31 cellular contexts compared by ENCODE assay signal in genomic region chr3:106746286-106746685, GRCh38.
A peak's percentile ranks its signal among the peaks of the same experiment; 100 is the strongest.
DNase-seq lines count a peak whose midpoint lies in the region; FAIRE-seq and TF ChIP-seq lines count a peak whose summit lies in the region.
"Had no signal": no experiment of that assay in that cellular context is flagged by ENCODE, and none has a peak within 500 bp of the region (broad histone marks: within the 10 kb centered on the region; RNA-seq: fewer than 3 reads in every experiment).

No MANE protein-coding gene starts in this region.

- H3K9ac ChIP-seq in astrocyte (ENCODE audit: low read length) (no peak overlapping the region), kidney (ENCODE audit: low read length in 2 of 2) (no peak overlapping the region), endodermal cell (ENCODE audit: extremely low read depth, low read length, poor library complexity, severe bottlenecking) (no peak overlapping the region)
- H3K9ac ChIP-seq: KMS-11 had no signal

- CTCF ChIA-PET in A673 (lab: Charles Lee): no interaction called here

- H3K9me3 Mint-ChIP-seq in HFFc6 (no peaks in the 10 kb centered on the region), astrocyte (ENCODE audit: unreplicated experiment) (peaks cover 2% of the 10 kb centered on the region), endodermal cell (peaks cover 12% of the 10 kb centered on the region)
- H3K9me3 Mint-ChIP-seq: CD8-positive, alpha-beta memory T cell; IgD-negative memory B cell had no signal

- H4K20me1 ChIP-seq in astrocyte (ENCODE audit: insufficient read depth, low read length): no peaks in the 10 kb centered on the region

- intact Hi-C loops in A673 (cut with micrococcal nuclease; ENCODE audit: unreplicated experiment): no loop called here
- intact Hi-C loops in kidney (cut with DNase I): no loop called here

- H3K4me3 ChIP-seq in A673 (ENCODE audit: low read depth, low read length, poor library complexity, severe bottlenecking): no peak overlapping the region
- no peak overlapping the region for H3K4me3 ChIP-seq in astrocyte (ENCODE audit: insufficient read depth, low read depth, low read length)
- no peak overlapping the region for H3K4me3 ChIP-seq in kidney (ENCODE audit: low read length in 2 of 2)
- H3K4me3 ChIP-seq in small intestine (ENCODE audit: low read depth in 1 of 2, low read length in 2 of 2): no peak overlapping the region
- no peak overlapping the region for H3K4me3 ChIP-seq in endodermal cell (ENCODE audit: low read length)
- H3K4me3 ChIP-seq: GM12878, Peyer's patch had no signal

- no peaks in the 10 kb centered on the region for H3K79me2 ChIP-seq in astrocyte (ENCODE audit: insufficient read depth, low read length)

- no peak overlapping the region for H2AFZ ChIP-seq in astrocyte (ENCODE audit: low read depth, low read length)

- 0 out of 2 replicates have a peak overlapping the region, but pooled peaks have one; percentile 71 for H3K4me3 Mint-ChIP-seq in HFFc6
- no peak overlapping the region for H3K4me3 Mint-ChIP-seq in astrocyte (ENCODE audit: unreplicated experiment)
- H3K4me3 Mint-ChIP-seq in endodermal cell: no peak overlapping the region
- H3K4me3 Mint-ChIP-seq: B cell; CD8-positive, alpha-beta memory T cell; IgD-negative memory B cell had no signal

- POLR2A ChIA-PET in A673 (lab: Charles Lee; ENCODE audit: low non-redundant PET): no interaction called here

- H3K27me3 Mint-ChIP-seq in HFFc6 (ENCODE audit: insufficient read depth) (peaks cover 2% of the 10 kb centered on the region; the same call in 1 of the 2 replicates), astrocyte (ENCODE audit: low read depth, unreplicated experiment) (no peaks in the 10 kb centered on the region), endodermal cell (ENCODE audit: insufficient read depth) (no peaks in the 10 kb centered on the region)
- H3K27me3 Mint-ChIP-seq: B cell, IgD-negative memory B cell had no signal

- H3K36me3 ChIP-seq in A673 (ENCODE audit: insufficient read depth, low read length, poor library complexity, severe bottlenecking) (no peaks in the 10 kb centered on the region), astrocyte (ENCODE audit: insufficient read depth, low read length) (no peaks in the 10 kb centered on the region), kidney (ENCODE audit: control insufficient read depth in 1 of 2, insufficient read depth in 2 of 2, low read length in 2 of 2) (no peaks in the 10 kb centered on the region), small intestine (ENCODE audit: control insufficient read depth in 2 of 2, insufficient read depth in 2 of 2, low read length in 2 of 2) (no peaks in the 10 kb centered on the region), endodermal cell (ENCODE audit: control insufficient read depth, insufficient read depth, low read length) (no peaks in the 10 kb centered on the region)
- H3K36me3 ChIP-seq: Peyer's patch had no signal

- peaks cover 7% of the 10 kb centered on the region; the same call in 1 of the 2 replicates for H3K36me3 Mint-ChIP-seq in HFFc6 (ENCODE audit: low read depth)
- H3K36me3 Mint-ChIP-seq in astrocyte (ENCODE audit: low read depth, unreplicated experiment): no peaks in the 10 kb centered on the region
- H3K36me3 Mint-ChIP-seq in endodermal cell (ENCODE audit: low read depth): peaks cover 2% of the 10 kb centered on the region
- H3K36me3 Mint-ChIP-seq: CD8-positive, alpha-beta memory T cell; IgD-negative memory B cell had no signal

- H3K27ac Mint-ChIP-seq in HFFc6: peak overlapping the region; percentile 93
- no peak overlapping the region for H3K27ac Mint-ChIP-seq in astrocyte (ENCODE audit: unreplicated experiment)
- no peak overlapping the region for H3K27ac Mint-ChIP-seq in endodermal cell
- H3K27ac Mint-ChIP-seq: B cell; CD8-positive, alpha-beta memory T cell; IgD-negative memory B cell had no signal

- no peaks in the 10 kb centered on the region for H3K9me3 ChIP-seq in A673 (ENCODE audit: low read depth, low read length, poor library complexity, severe bottlenecking)
- H3K9me3 ChIP-seq in astrocyte (ENCODE audit: insufficient read depth, low read depth, low read length): no peaks in the 10 kb centered on the region
- H3K9me3 ChIP-seq in kidney (ENCODE audit: control insufficient read depth in 1 of 2, low read length in 2 of 2): no peaks in the 10 kb centered on the region
- H3K9me3 ChIP-seq in small intestine (ENCODE audit: control insufficient read depth, low read depth): no peaks in the 10 kb centered on the region
- H3K9me3 ChIP-seq in endodermal cell (ENCODE audit: control insufficient read depth, low read length): no peaks in the 10 kb centered on the region
- H3K9me3 ChIP-seq: Peyer's patch had no signal

- no peak overlapping the region for H3K4me2 ChIP-seq in astrocyte (ENCODE audit: low read length)
- H3K4me2 ChIP-seq: KMS-11 had no signal

- no peak for DNase-seq in A673 (ENCODE audit: low spot score)
- DNase-seq in HFFc6: no peak
- DNase-seq in astrocyte (ENCODE audit: low read depth): no peak
- no peak for DNase-seq in kidney
- DNase-seq in small intestine: no peak
- DNase-seq in GM19239 (ENCODE audit: insufficient read length, low spot score): no peak
- DNase-seq in endodermal cell: no peak
- DNase-seq: CD8-positive, alpha-beta memory T cell; DMS 273 treated with DMSO at 0.1 percent for 48 hours; DMS79; EL; GDM1; HCEC 1CT; NCI-H1092; NCI-H1417 treated with DMSO at 0.1 percent for 48 hours; NCI-H1694 treated with DMSO at 0.1 percent for 48 hours; NCI-H2081 treated with DMSO at 0.1 percent for 48 hours; NCI-H2171; NCI-H226; NCI-H510A; NCI-H69; Peyer's patch; SIG-M5 had no signal

- H3K27ac ChIP-seq in A673 (ENCODE audit: low read depth, low read length, poor library complexity, severe bottlenecking): peak overlapping the region; percentile 29
- peak overlapping the region; percentile 2 for H3K27ac ChIP-seq in astrocyte (ENCODE audit: low read depth, low read length)
- no peak overlapping the region for H3K27ac ChIP-seq in kidney (ENCODE audit: low read depth in 2 of 2, low read length in 2 of 2)
- H3K27ac ChIP-seq in small intestine (ENCODE audit: low read depth in 1 of 2, low read length in 1 of 2): no peak overlapping the region
- H3K27ac ChIP-seq in endodermal cell (ENCODE audit: low read depth, low read length): no peak overlapping the region
- H3K27ac ChIP-seq: C4-2B, HL-60, KMS-11, Peyer's patch had no signal

- H3K27me3 ChIP-seq in A673 (replicated peaks; ENCODE audit: insufficient read depth, low read depth, low read length, poor library complexity) (no peaks in the 10 kb centered on the region), astrocyte (ENCODE audit: insufficient read depth, low read length) (no peaks in the 10 kb centered on the region), small intestine (ENCODE audit: control insufficient read depth in 2 of 2, insufficient read depth in 2 of 2, low read length in 2 of 2) (no peaks in the 10 kb centered on the region), endodermal cell (ENCODE audit: control insufficient read depth, insufficient read depth, low read length, poor library complexity, severe bottlenecking) (no peaks in the 10 kb centered on the region)
- H3K27me3 ChIP-seq: Peyer's patch had no signal

- no peak for FAIRE-seq in astrocyte (lab: Jason Lieb, UNC)
- FAIRE-seq in kidney (lab: Jason Lieb, UNC): peak; percentile 8
- no peak for FAIRE-seq in small intestine (lab: Jason Lieb, UNC)
- FAIRE-seq in GM19239 (lab: Jason Lieb, UNC): no peak
- FAIRE-seq: A204.1, H1 had no signal

- peaks cover 39% of the 10 kb centered on the region for H3K4me1 Mint-ChIP-seq in HFFc6 (ENCODE audit: low read depth)
- H3K4me1 Mint-ChIP-seq in astrocyte (ENCODE audit: low read depth, unreplicated experiment): no peaks in the 10 kb centered on the region
- H3K4me1 Mint-ChIP-seq in endodermal cell: peaks cover 12% of the 10 kb centered on the region
- H3K4me1 Mint-ChIP-seq: B cell; CD8-positive, alpha-beta memory T cell; IgD-negative memory B cell had no signal

- BruUV-seq in A673 (replicated peaks; lab: Mats Ljungman, UMichigan): no TSS peak

- TF ChIP-seq CTCF in A673 (conservative IDR thresholded peaks at IDR 0.05; ENCODE audit: low read depth, low read length) (no peak), HFFc6 (IDR thresholded peaks at IDR 0.05) (no peak), astrocyte (IDR thresholded peaks at IDR 0.05; ENCODE audit: insufficient read depth, low read depth, low read length) (no peak), kidney (IDR thresholded peaks at IDR 0.05; ENCODE audit: borderline replicate concordance, extremely low read depth, insufficient read depth) (no peak), endodermal cell (conservative IDR thresholded peaks at IDR 0.05) (no peak)

- H3K4me1 ChIP-seq in A673 (ENCODE audit: insufficient read depth, low read length, poor library complexity, severe bottlenecking) (peaks cover 46% of the 10 kb centered on the region), astrocyte (ENCODE audit: insufficient read depth, low read length) (peaks cover 4% of the 10 kb centered on the region), kidney (ENCODE audit: control insufficient read depth in 1 of 2, insufficient read depth in 1 of 2, low read depth in 1 of 2, low read length in 2 of 2) (no peaks in the 10 kb centered on the region), small intestine (ENCODE audit: control insufficient read depth in 2 of 2, insufficient read depth in 1 of 2, low read depth in 1 of 2, low read length in 1 of 2) (no peaks in the 10 kb centered on the region), endodermal cell (ENCODE audit: control insufficient read depth, insufficient read depth, low read length) (no peaks in the 10 kb centered on the region)
- H3K4me1 ChIP-seq: Peyer's patch had no signal

Comparison
In these comparisons a context has a peak if more than half of its experiments do, and no peak if none do; other contexts are left out.
1. H3K27ac ChIP-seq: peak in A673 (single experiment) and astrocyte (single experiment); none in kidney (0 of 2), small intestine (0 of 2) and endodermal cell (single experiment).